1 cellular context compared by ENCODE assay signal in genomic region chr11:119038884-119039283, GRCh38.
TF ChIP-seq lines count a peak whose summit lies in the region.

No MANE protein-coding gene starts in this region.

TF ChIP-seq in K562, 482 proteins besides CTCF, POLR2A, EP300 and RAD21:
- TF ChIP-seq CHD2 (IDR thresholded peaks at IDR 0.05; ENCODE audit: low read depth, low read length) (no peak), SRSF9 (IDR thresholded peaks at IDR 0.05; ENCODE audit: borderline replicate concordance, low read depth, low read length) (no peak), KAT7 (CRISPR knock-in tag; IDR thresholded peaks at IDR 0.05; ENCODE audit: borderline replicate concordance) (no peak), ATF1 (CRISPR knock-in tag; IDR thresholded peaks at IDR 0.05) (no peak), ATF1 (tag; IDR thresholded peaks at IDR 0.05) (no peak), KLF16 (IDR thresholded peaks at IDR 0.05) (no peak), ZNF165 (CRISPR knock-in tag; IDR thresholded peaks at IDR 0.05; ENCODE audit: borderline replicate concordance) (no peak), TEAD1 (CRISPR knock-in tag; IDR thresholded peaks at IDR 0.05) (no peak), RB1 (IDR thresholded peaks at IDR 0.05; ENCODE audit: low read depth) (no peak)
- TF ChIP-seq, protein P1, sequence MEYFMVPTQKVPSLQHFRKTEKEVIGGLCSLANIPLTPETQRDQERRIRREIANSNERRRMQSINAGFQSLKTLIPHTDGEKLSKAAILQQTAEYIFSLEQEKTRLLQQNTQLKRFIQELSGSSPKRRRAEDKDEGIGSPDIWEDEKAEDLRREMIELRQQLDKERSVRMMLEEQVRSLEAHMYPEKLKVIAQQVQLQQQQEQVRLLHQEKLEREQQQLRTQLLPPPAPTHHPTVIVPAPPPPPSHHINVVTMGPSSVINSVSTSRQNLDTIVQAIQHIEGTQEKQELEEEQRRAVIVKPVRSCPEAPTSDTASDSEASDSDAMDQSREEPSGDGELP (CRISPR knock-in tag; IDR thresholded peaks at IDR 0.05; ENCODE audit: borderline replicate concordance) = no peak
- TF ChIP-seq, protein P2, sequence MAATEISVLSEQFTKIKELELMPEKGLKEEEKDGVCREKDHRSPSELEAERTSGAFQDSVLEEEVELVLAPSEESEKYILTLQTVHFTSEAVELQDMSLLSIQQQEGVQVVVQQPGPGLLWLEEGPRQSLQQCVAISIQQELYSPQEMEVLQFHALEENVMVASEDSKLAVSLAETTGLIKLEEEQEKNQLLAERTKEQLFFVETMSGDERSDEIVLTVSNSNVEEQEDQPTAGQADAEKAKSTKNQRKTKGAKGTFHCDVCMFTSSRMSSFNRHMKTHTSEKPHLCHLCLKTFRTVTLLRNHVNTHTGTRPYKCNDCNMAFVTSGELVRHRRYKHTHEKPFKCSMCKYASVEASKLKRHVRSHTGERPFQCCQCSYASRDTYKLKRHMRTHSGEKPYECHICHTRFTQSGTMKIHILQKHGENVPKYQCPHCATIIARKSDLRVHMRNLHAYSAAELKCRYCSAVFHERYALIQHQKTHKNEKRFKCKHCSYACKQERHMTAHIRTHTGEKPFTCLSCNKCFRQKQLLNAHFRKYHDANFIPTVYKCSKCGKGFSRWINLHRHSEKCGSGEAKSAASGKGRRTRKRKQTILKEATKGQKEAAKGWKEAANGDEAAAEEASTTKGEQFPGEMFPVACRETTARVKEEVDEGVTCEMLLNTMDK (IDR thresholded peaks at IDR 0.05; ENCODE audit: borderline replicate concordance, insufficient read depth, low read depth, low read length, poor library complexity, severe bottlenecking) = no peak
TF ChIP-seq in K562: peak in this region for 0.
